22 cellular contexts compared by ENCODE assay signal in the genomic region with DNA sequence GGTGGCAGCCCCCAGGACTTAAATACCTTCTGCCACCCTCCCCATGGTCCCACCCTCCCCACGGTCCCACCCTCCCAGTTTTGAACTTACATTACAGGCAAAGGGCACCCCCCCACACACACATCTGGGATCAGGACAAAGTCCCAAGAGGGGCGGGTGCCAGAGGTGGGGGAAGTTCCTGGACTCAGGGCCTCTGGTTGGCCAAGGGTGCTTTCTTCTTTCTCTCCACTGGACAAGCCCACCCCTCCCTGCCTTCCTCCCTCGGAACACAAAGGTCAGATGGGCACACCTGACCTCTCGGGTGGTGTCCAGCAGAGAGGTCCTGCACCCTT. TPM values are rescaled to one million over a fixed set of nuclear protein-coding genes. Genes with fewer than 3 reads are reported as not detected.
A peak's percentile ranks its signal among the peaks of the same experiment; 100 is the strongest.
DNase-seq lines count a peak whose midpoint lies in the region; ATAC-seq, FAIRE-seq and TF ChIP-seq lines count a peak whose summit lies in the region.
"Had no signal": no experiment of that assay in that cellular context is flagged by ENCODE, and none has a peak within 500 bp of the region (broad histone marks: within the 10 kb centered on the region; RNA-seq: fewer than 3 reads in every experiment).

No MANE protein-coding gene starts in this region.

- no peak for DNase-seq in CD8-positive, alpha-beta memory T cell
- DNase-seq in activated T-helper 1 cell treated with anti-CD3 and anti-CD28 coated beads, Interleukin-12 subunit alpha, Interleukin-12 subunit beta, Interleukin-2, Interleukin-4 antibody, amounts not matched to agents 30 ng/mL and 10 ng/mL and 1 ng/mL, durations not matched to agents 14 hours and 24 hours and 36 hours (ENCODE audit: low spot score), result no peak
- DNase-seq in effector memory CD8-positive, alpha-beta T cell, result no peak
- DNase-seq in small intestine, result peak; percentile 85
- DNase-seq in DMS114 treated with DMSO at 0.1 percent for 48 hours (lab: John Stamatoyannopoulos, UW; ENCODE audit: unreplicated experiment), result no peak
- no peak for DNase-seq in HUDEP-2 (lab: John Stamatoyannopoulos, UW; ENCODE audit: unreplicated experiment in 76 of 76)
- no peak for DNase-seq in activated CD8-positive, alpha-beta T cell treated with anti-CD3 and anti-CD28 coated beads for 36 hours
- DNase-seq: EL; NCI-H187; NCI-H2171; NCI-H524; stimulated activated CD4-positive, alpha-beta T cell treated with anti-CD3 and anti-CD28 coated beads, Interleukin-2, amount 100 ng/mL, for 48 hours had no signal

- no peaks in the 10 kb centered on the region for H3K9me3 Mint-ChIP-seq in CD8-positive, alpha-beta memory T cell
- H3K9me3 Mint-ChIP-seq in activated T-helper 1 cell treated with anti-CD3 and anti-CD28 coated beads, Interleukin-12 subunit alpha, Interleukin-12 subunit beta, Interleukin-2, Interleukin-4 antibody, amounts not matched to agents 30 ng/mL and 10 ng/mL and 1 ng/mL, durations not matched to agents 14 hours and 24 hours and 36 hours, result no peaks in the 10 kb centered on the region
- H3K9me3 Mint-ChIP-seq in effector memory CD8-positive, alpha-beta T cell, result no peaks in the 10 kb centered on the region
- H3K9me3 Mint-ChIP-seq in activated CD8-positive, alpha-beta T cell treated with anti-CD3 and anti-CD28 coated beads for 36 hours, result no peaks in the 10 kb centered on the region
- H3K9me3 Mint-ChIP-seq: activated naive CD4-positive, alpha-beta T cell treated with anti-CD3 and anti-CD28 coated beads, Interleukin-2, amount 50 U/mL, for 72 hours; CD14-positive monocyte had no signal

- peaks cover 49 to 80% (median 56%) of the 10 kb centered on the region in 3 donors for H3K4me1 Mint-ChIP-seq in CD8-positive, alpha-beta memory T cell
- H3K4me1 Mint-ChIP-seq in activated T-helper 1 cell treated with anti-CD3 and anti-CD28 coated beads, Interleukin-12 subunit alpha, Interleukin-12 subunit beta, Interleukin-2, Interleukin-4 antibody, amounts not matched to agents 30 ng/mL and 10 ng/mL and 1 ng/mL, durations not matched to agents 14 hours and 24 hours and 36 hours (ENCODE audit: low read depth), result peaks cover 66% of the 10 kb centered on the region
- H3K4me1 Mint-ChIP-seq in effector memory CD8-positive, alpha-beta T cell (ENCODE audit: low read depth in 2 of 2), result peaks cover 56 to 58% of the 10 kb centered on the region in 2 donors
- peaks cover 66% of the 10 kb centered on the region for H3K4me1 Mint-ChIP-seq in activated CD8-positive, alpha-beta T cell treated with anti-CD3 and anti-CD28 coated beads for 36 hours (ENCODE audit: low read depth)

- H3K27me3 ChIP-seq in CD8-positive, alpha-beta memory T cell (ENCODE audit: insufficient read depth, low read length, poor library complexity, severe bottlenecking), result no peaks in the 10 kb centered on the region
- H3K27me3 ChIP-seq in small intestine (ENCODE audit: control insufficient read depth in 2 of 2, insufficient read depth in 2 of 2, low read length in 2 of 2), result no peaks in the 10 kb centered on the region

- TF ChIP-seq CTCF in activated CD8-positive, alpha-beta T cell treated with anti-CD3 and anti-CD28 coated beads for 36 hours (IDR thresholded peaks at IDR 0.05), result no peak

- no peak for FAIRE-seq in small intestine (lab: Jason Lieb, UNC)
- FAIRE-seq: endothelial cell of umbilical vein, GM12892, H1, islet of Langerhans had no signal

- H3K4me1 ChIP-seq in CD8-positive, alpha-beta memory T cell (ENCODE audit: insufficient read depth, low read length), result peaks cover 72% of the 10 kb centered on the region
- H3K4me1 ChIP-seq in small intestine (ENCODE audit: control insufficient read depth in 2 of 2, insufficient read depth in 1 of 2, low read depth in 1 of 2, low read length in 1 of 2), result peaks cover 20 to 25% of the 10 kb centered on the region in 2 donors

- CTCF ChIA-PET in CD8-positive, alpha-beta memory T cell (lab: Charles Lee), result no interaction called here
- CTCF ChIA-PET in activated CD8-positive, alpha-beta T cell treated with anti-CD3 and anti-CD28 coated beads for 36 hours (lab: Charles Lee), result interaction anchor here (1.2 kb wide), 1 partner anchor 9 kb away, joined by 3 read pairs; no protein-coding TSS in a partner anchor

- peaks cover 0 to 10% (median 0%) of the 10 kb centered on the region in 3 donors for H3K36me3 Mint-ChIP-seq in CD8-positive, alpha-beta memory T cell
- peaks cover 7% of the 10 kb centered on the region for H3K36me3 Mint-ChIP-seq in activated T-helper 1 cell treated with anti-CD3 and anti-CD28 coated beads, Interleukin-12 subunit alpha, Interleukin-12 subunit beta, Interleukin-2, Interleukin-4 antibody, amounts not matched to agents 30 ng/mL and 10 ng/mL and 1 ng/mL, durations not matched to agents 14 hours and 24 hours and 36 hours (ENCODE audit: low read depth)
- H3K36me3 Mint-ChIP-seq in effector memory CD8-positive, alpha-beta T cell (ENCODE audit: insufficient read depth), result peaks cover 83% of the 10 kb centered on the region
- H3K36me3 Mint-ChIP-seq in activated CD8-positive, alpha-beta T cell treated with anti-CD3 and anti-CD28 coated beads for 36 hours (ENCODE audit: low read depth), result peaks cover 10% of the 10 kb centered on the region
- H3K36me3 Mint-ChIP-seq: CD14-positive monocyte had no signal

- H3K27me3 Mint-ChIP-seq in CD8-positive, alpha-beta memory T cell, result peaks cover 0 to 2% of the 10 kb centered on the region in 2 donors
- H3K27me3 Mint-ChIP-seq in activated T-helper 1 cell treated with anti-CD3 and anti-CD28 coated beads, Interleukin-12 subunit alpha, Interleukin-12 subunit beta, Interleukin-2, Interleukin-4 antibody, amounts not matched to agents 30 ng/mL and 10 ng/mL and 1 ng/mL, durations not matched to agents 14 hours and 24 hours and 36 hours (ENCODE audit: insufficient read depth), result no peaks in the 10 kb centered on the region
- no peaks in the 10 kb centered on the region for H3K27me3 Mint-ChIP-seq in effector memory CD8-positive, alpha-beta T cell
- H3K27me3 Mint-ChIP-seq in activated CD8-positive, alpha-beta T cell treated with anti-CD3 and anti-CD28 coated beads for 36 hours, result no peaks in the 10 kb centered on the region

- POLR2A ChIA-PET in CD8-positive, alpha-beta memory T cell (lab: Charles Lee), result no interaction called here
- POLR2A ChIA-PET in activated CD8-positive, alpha-beta T cell treated with anti-CD3 and anti-CD28 coated beads for 36 hours (lab: Charles Lee), result interaction anchor here (1.0 kb wide), 1 partner anchor 21 kb away, joined by 3 read pairs; no protein-coding TSS in a partner anchor

- intact Hi-C loops in activated T-helper 1 cell treated with anti-CD3 and anti-CD28 coated beads, Interleukin-12 subunit alpha, Interleukin-12 subunit beta, Interleukin-2, Interleukin-4 antibody, amounts not matched to agents 30 ng/mL and 10 ng/mL and 1 ng/mL, durations not matched to agents 14 hours and 24 hours and 36 hours (cut with micrococcal nuclease), result loop anchor here (10.0 kb wide), 1 partner anchor 735 kb away; a partner anchor contains a TSS
- intact Hi-C loops in activated CD8-positive, alpha-beta T cell treated with anti-CD3 and anti-CD28 coated beads for 36 hours (cut with micrococcal nuclease), result no loop called here

- H3K36me3 ChIP-seq in CD8-positive, alpha-beta memory T cell (ENCODE audit: insufficient read depth, low read length), result no peaks in the 10 kb centered on the region
- H3K36me3 ChIP-seq in small intestine (ENCODE audit: control insufficient read depth in 2 of 2, insufficient read depth in 2 of 2, low read length in 2 of 2), result no peaks in the 10 kb centered on the region

- H3K9me3 ChIP-seq in CD8-positive, alpha-beta memory T cell (ENCODE audit: low read length), result no peaks in the 10 kb centered on the region
- H3K9me3 ChIP-seq in small intestine (ENCODE audit: control insufficient read depth, low read depth), result no peaks in the 10 kb centered on the region

- H3K4me3 ChIP-seq in CD8-positive, alpha-beta memory T cell (ENCODE audit: low read length), result no peak overlapping the region
- no peak overlapping the region for H3K4me3 ChIP-seq in small intestine (ENCODE audit: low read depth in 1 of 2, low read length in 2 of 2)

- no peak for ATAC-seq in effector memory CD8-positive, alpha-beta T cell (replicated peaks)
- ATAC-seq in HG03469 (IDR thresholded peaks at IDR 0.05; ENCODE audit: unreplicated experiment), result no peak
- ATAC-seq in activated CD8-positive, alpha-beta T cell treated with anti-CD3 and anti-CD28 coated beads for 36 hours, result no peak
- ATAC-seq: activated naive CD4-positive, alpha-beta T cell treated with anti-CD3 and anti-CD28 coated beads, Interleukin-2, amount 50 U/mL, for 72 hours; SK-N-SH treated with all-trans-retinoic acid at 6 μM for 48 hours had no signal

- WGBS in small intestine, 3 donors, result 27 to 65% (median 31%) methylated on average over 3 to 4 of the region's 4 CpGs

- H3K27ac ChIP-seq in CD8-positive, alpha-beta memory T cell (ENCODE audit: low read depth, low read length), result peak overlapping the region; percentile 6
- H3K27ac ChIP-seq in small intestine (ENCODE audit: low read depth in 1 of 2, low read length in 1 of 2), result peak overlapping the region; percentile 1 to 45
- H3K27ac ChIP-seq: parathyroid adenoma had no signal

- H3K27ac Mint-ChIP-seq in CD8-positive, alpha-beta memory T cell, result peak overlapping the region in 3 of 8 donors; percentile 17 to 99 (median 51)
- peak overlapping the region; percentile 52 for H3K27ac Mint-ChIP-seq in activated T-helper 1 cell treated with anti-CD3 and anti-CD28 coated beads, Interleukin-12 subunit alpha, Interleukin-12 subunit beta, Interleukin-2, Interleukin-4 antibody, amounts not matched to agents 30 ng/mL and 10 ng/mL and 1 ng/mL, durations not matched to agents 14 hours and 24 hours and 36 hours
- peak overlapping the region; percentile 100 for H3K27ac Mint-ChIP-seq in effector memory CD8-positive, alpha-beta T cell
- H3K27ac Mint-ChIP-seq in activated CD8-positive, alpha-beta T cell treated with anti-CD3 and anti-CD28 coated beads for 36 hours, result no peak overlapping the region

- no peak overlapping the region for H3K4me3 Mint-ChIP-seq in CD8-positive, alpha-beta memory T cell
- no peak overlapping the region for H3K4me3 Mint-ChIP-seq in activated T-helper 1 cell treated with anti-CD3 and anti-CD28 coated beads, Interleukin-12 subunit alpha, Interleukin-12 subunit beta, Interleukin-2, Interleukin-4 antibody, amounts not matched to agents 30 ng/mL and 10 ng/mL and 1 ng/mL, durations not matched to agents 14 hours and 24 hours and 36 hours
- peak overlapping the region in 1 of 2 donors; percentile 43 for H3K4me3 Mint-ChIP-seq in effector memory CD8-positive, alpha-beta T cell
- H3K4me3 Mint-ChIP-seq in activated CD8-positive, alpha-beta T cell treated with anti-CD3 and anti-CD28 coated beads for 36 hours, result no peak overlapping the region
- H3K4me3 Mint-ChIP-seq: CD14-positive monocyte had no signal

RNA-seq across cellular contexts. Expression of a gene that starts 19.1 kb away (rescaled TPM):
- total RNA-seq in CD8-positive, alpha-beta memory T cell, result 10 to 100 TPM; 59.1 to 67.8 TPM
- polyA plus RNA-seq in CD8-positive, alpha-beta memory T cell, result 78.0 TPM
- total RNA-seq in activated T-helper 1 cell treated with anti-CD3 and anti-CD28 coated beads, Interleukin-12 subunit alpha, Interleukin-12 subunit beta, Interleukin-2, Interleukin-4 antibody, amounts not matched to agents 30 ng/mL and 10 ng/mL and 1 ng/mL, durations not matched to agents 14 hours and 24 hours and 36 hours, result 88.7 and 94.4 TPM in 2 replicates
- 10 to 100 TPM; 33.0 to 49.0 (median 36.4) TPM for polyA plus RNA-seq in small intestine
- total RNA-seq in activated CD8-positive, alpha-beta T cell treated with anti-CD3 and anti-CD28 coated beads for 36 hours, result 10 to 100 TPM; 80.5 to 88.2 TPM

RNA-seq across cellular contexts. Expression of a gene that starts 23.6 kb away (rescaled TPM):
- total RNA-seq in CD8-positive, alpha-beta memory T cell, result 1 to 10 TPM; 1.8 to 2.6 TPM
- polyA plus RNA-seq in CD8-positive, alpha-beta memory T cell, result not detected
- total RNA-seq in activated T-helper 1 cell treated with anti-CD3 and anti-CD28 coated beads, Interleukin-12 subunit alpha, Interleukin-12 subunit beta, Interleukin-2, Interleukin-4 antibody, amounts not matched to agents 30 ng/mL and 10 ng/mL and 1 ng/mL, durations not matched to agents 14 hours and 24 hours and 36 hours, result 8.6 and 9.4 TPM in 2 replicates
- 1 to 10 TPM in 2 of 3 donors, under 1 TPM in 1; 0.45 to 7.6 (median 6.2) TPM for polyA plus RNA-seq in small intestine
- total RNA-seq in activated CD8-positive, alpha-beta T cell treated with anti-CD3 and anti-CD28 coated beads for 36 hours, result 1 to 10 TPM; 3.6 to 4.1 TPM
- polyA plus RNA-seq: neural cell had no signal
